In the genomic region with DNA sequence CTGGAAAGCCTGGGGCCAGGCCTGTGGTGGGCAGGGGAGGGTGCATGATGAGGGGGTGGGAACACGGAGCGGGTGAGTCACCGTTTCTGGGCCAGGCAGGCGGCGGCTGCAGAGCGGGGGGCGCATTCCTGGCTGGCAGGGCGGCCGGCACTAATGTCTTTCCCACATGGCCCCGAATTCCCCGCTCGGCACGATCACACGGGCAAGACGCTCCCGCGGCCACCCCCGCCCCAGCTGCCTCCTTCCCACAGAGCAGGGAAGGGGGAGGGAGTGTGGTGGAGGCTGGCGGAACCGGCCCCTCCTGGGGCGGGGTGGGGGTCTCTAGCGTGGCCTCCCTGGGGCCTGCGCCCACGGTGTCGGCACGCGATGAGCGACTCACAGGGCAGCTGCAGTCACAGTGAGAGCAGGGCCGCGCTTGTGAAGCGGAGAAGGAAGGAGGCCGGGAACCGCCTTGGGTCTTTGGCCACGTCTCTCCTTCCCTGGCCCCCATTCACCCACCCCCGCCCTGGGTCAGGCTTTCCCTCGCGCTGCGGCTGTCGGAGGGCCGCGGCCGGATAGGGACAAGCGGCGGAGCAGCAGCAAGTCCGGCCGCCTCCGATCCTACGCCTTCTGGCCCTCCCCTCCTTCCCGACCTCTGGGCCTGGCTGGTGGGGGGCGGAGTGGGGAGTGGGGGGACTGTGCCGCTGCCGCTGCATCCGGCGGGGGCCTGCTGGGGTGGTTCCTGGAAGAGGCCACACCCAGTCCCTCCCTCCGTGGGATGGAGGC, we compare ENCODE assay signal across 1 cellular context.
A peak's percentile ranks its signal among the peaks of the same experiment; 100 is the strongest.
TF ChIP-seq lines count a peak whose summit lies in the region.

No MANE protein-coding gene starts in this region.

TF ChIP-seq in K562, 482 proteins besides CTCF, POLR2A, EP300 and RAD21 (continued from another document and continues in another):
- TF ChIP-seq, protein P1, sequence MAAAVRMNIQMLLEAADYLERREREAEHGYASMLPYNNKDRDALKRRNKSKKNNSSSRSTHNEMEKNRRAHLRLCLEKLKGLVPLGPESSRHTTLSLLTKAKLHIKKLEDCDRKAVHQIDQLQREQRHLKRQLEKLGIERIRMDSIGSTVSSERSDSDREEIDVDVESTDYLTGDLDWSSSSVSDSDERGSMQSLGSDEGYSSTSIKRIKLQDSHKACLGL (CRISPR knock-in tag; IDR thresholded peaks at IDR 0.05; ENCODE audit: borderline replicate concordance, poor library complexity, severe bottlenecking) = no peak
- TF ChIP-seq, protein P2, sequence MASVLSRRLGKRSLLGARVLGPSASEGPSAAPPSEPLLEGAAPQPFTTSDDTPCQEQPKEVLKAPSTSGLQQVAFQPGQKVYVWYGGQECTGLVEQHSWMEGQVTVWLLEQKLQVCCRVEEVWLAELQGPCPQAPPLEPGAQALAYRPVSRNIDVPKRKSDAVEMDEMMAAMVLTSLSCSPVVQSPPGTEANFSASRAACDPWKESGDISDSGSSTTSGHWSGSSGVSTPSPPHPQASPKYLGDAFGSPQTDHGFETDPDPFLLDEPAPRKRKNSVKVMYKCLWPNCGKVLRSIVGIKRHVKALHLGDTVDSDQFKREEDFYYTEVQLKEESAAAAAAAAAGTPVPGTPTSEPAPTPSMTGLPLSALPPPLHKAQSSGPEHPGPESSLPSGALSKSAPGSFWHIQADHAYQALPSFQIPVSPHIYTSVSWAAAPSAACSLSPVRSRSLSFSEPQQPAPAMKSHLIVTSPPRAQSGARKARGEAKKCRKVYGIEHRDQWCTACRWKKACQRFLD (CRISPR knock-in tag; IDR thresholded peaks at IDR 0.05) = peak; percentile 35; the same call in 1 of the 2 replicates
- no peak for TF ChIP-seq ZNF561 (CRISPR knock-in tag; conservative IDR thresholded peaks at IDR 0.05)
- no peak for TF ChIP-seq HDAC3 (IDR thresholded peaks at IDR 0.05; ENCODE audit: borderline replicate concordance, partially characterized antibody)
- TF ChIP-seq ZEB2 (IDR thresholded peaks at IDR 0.05) = 0 out of 2 replicates have a peak, but pooled peaks have one; percentile 9
- TF ChIP-seq, protein P3, sequence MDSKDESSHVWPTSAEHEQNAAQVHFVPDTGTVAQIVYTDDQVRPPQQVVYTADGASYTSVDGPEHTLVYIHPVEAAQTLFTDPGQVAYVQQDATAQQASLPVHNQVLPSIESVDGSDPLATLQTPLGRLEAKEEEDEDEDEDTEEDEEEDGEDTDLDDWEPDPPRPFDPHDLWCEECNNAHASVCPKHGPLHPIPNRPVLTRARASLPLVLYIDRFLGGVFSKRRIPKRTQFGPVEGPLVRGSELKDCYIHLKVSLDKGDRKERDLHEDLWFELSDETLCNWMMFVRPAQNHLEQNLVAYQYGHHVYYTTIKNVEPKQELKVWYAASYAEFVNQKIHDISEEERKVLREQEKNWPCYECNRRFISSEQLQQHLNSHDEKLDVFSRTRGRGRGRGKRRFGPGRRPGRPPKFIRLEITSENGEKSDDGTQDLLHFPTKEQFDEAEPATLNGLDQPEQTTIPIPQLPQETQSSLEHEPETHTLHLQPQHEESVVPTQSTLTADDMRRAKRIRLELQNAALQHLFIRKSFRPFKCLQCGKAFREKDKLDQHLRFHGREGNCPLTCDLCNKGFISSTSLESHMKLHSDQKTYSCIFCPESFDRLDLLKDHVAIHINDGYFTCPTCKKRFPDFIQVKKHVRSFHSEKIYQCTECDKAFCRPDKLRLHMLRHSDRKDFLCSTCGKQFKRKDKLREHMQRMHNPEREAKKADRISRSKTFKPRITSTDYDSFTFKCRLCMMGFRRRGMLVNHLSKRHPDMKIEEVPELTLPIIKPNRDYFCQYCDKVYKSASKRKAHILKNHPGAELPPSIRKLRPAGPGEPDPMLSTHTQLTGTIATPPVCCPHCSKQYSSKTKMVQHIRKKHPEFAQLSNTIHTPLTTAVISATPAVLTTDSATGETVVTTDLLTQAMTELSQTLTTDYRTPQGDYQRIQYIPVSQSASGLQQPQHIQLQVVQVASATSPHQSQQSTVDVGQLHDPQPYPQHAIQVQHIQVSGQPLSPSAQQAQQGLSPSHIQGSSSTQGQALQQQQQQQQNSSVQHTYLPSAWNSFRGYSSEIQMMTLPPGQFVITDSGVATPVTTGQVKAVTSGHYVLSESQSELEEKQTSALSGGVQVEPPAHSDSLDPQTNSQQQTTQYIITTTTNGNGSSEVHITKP (IDR thresholded peaks at IDR 0.05; ENCODE audit: partially characterized antibody) = peak; percentile 52
- TF ChIP-seq, protein P4, sequence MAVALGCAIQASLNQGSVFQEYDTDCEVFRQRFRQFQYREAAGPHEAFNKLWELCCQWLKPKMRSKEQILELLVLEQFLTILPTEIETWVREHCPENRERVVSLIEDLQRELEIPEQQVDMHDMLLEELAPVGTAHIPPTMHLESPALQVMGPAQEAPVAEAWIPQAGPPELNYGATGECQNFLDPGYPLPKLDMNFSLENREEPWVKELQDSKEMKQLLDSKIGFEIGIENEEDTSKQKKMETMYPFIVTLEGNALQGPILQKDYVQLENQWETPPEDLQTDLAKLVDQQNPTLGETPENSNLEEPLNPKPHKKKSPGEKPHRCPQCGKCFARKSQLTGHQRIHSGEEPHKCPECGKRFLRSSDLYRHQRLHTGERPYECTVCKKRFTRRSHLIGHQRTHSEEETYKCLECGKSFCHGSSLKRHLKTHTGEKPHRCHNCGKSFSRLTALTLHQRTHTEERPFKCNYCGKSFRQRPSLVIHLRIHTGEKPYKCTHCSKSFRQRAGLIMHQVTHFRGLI (CRISPR knock-in tag; IDR thresholded peaks at IDR 0.05) = no peak
- TF ChIP-seq, protein P5, sequence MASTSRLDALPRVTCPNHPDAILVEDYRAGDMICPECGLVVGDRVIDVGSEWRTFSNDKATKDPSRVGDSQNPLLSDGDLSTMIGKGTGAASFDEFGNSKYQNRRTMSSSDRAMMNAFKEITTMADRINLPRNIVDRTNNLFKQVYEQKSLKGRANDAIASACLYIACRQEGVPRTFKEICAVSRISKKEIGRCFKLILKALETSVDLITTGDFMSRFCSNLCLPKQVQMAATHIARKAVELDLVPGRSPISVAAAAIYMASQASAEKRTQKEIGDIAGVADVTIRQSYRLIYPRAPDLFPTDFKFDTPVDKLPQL (IDR thresholded peaks at IDR 0.05; ENCODE audit: extremely low read depth, insufficient read length) = no peak
- TF ChIP-seq ZKSCAN1 (IDR thresholded peaks at IDR 0.05; ENCODE audit: low read depth, low read length) = no peak
- TF ChIP-seq, protein P6, sequence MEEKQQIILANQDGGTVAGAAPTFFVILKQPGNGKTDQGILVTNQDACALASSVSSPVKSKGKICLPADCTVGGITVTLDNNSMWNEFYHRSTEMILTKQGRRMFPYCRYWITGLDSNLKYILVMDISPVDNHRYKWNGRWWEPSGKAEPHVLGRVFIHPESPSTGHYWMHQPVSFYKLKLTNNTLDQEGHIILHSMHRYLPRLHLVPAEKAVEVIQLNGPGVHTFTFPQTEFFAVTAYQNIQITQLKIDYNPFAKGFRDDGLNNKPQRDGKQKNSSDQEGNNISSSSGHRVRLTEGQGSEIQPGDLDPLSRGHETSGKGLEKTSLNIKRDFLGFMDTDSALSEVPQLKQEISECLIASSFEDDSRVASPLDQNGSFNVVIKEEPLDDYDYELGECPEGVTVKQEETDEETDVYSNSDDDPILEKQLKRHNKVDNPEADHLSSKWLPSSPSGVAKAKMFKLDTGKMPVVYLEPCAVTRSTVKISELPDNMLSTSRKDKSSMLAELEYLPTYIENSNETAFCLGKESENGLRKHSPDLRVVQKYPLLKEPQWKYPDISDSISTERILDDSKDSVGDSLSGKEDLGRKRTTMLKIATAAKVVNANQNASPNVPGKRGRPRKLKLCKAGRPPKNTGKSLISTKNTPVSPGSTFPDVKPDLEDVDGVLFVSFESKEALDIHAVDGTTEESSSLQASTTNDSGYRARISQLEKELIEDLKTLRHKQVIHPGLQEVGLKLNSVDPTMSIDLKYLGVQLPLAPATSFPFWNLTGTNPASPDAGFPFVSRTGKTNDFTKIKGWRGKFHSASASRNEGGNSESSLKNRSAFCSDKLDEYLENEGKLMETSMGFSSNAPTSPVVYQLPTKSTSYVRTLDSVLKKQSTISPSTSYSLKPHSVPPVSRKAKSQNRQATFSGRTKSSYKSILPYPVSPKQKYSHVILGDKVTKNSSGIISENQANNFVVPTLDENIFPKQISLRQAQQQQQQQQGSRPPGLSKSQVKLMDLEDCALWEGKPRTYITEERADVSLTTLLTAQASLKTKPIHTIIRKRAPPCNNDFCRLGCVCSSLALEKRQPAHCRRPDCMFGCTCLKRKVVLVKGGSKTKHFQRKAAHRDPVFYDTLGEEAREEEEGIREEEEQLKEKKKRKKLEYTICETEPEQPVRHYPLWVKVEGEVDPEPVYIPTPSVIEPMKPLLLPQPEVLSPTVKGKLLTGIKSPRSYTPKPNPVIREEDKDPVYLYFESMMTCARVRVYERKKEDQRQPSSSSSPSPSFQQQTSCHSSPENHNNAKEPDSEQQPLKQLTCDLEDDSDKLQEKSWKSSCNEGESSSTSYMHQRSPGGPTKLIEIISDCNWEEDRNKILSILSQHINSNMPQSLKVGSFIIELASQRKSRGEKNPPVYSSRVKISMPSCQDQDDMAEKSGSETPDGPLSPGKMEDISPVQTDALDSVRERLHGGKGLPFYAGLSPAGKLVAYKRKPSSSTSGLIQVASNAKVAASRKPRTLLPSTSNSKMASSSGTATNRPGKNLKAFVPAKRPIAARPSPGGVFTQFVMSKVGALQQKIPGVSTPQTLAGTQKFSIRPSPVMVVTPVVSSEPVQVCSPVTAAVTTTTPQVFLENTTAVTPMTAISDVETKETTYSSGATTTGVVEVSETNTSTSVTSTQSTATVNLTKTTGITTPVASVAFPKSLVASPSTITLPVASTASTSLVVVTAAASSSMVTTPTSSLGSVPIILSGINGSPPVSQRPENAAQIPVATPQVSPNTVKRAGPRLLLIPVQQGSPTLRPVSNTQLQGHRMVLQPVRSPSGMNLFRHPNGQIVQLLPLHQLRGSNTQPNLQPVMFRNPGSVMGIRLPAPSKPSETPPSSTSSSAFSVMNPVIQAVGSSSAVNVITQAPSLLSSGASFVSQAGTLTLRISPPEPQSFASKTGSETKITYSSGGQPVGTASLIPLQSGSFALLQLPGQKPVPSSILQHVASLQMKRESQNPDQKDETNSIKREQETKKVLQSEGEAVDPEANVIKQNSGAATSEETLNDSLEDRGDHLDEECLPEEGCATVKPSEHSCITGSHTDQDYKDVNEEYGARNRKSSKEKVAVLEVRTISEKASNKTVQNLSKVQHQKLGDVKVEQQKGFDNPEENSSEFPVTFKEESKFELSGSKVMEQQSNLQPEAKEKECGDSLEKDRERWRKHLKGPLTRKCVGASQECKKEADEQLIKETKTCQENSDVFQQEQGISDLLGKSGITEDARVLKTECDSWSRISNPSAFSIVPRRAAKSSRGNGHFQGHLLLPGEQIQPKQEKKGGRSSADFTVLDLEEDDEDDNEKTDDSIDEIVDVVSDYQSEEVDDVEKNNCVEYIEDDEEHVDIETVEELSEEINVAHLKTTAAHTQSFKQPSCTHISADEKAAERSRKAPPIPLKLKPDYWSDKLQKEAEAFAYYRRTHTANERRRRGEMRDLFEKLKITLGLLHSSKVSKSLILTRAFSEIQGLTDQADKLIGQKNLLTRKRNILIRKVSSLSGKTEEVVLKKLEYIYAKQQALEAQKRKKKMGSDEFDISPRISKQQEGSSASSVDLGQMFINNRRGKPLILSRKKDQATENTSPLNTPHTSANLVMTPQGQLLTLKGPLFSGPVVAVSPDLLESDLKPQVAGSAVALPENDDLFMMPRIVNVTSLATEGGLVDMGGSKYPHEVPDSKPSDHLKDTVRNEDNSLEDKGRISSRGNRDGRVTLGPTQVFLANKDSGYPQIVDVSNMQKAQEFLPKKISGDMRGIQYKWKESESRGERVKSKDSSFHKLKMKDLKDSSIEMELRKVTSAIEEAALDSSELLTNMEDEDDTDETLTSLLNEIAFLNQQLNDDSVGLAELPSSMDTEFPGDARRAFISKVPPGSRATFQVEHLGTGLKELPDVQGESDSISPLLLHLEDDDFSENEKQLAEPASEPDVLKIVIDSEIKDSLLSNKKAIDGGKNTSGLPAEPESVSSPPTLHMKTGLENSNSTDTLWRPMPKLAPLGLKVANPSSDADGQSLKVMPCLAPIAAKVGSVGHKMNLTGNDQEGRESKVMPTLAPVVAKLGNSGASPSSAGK (IDR thresholded peaks at IDR 0.05) = peak; percentile 81
- no peak for TF ChIP-seq SMAD3 (CRISPR knock-in tag; conservative IDR thresholded peaks at IDR 0.05)
- no peak for TF ChIP-seq FUS (optimal IDR thresholded peaks at IDR 0.05; ENCODE audit: low read depth, low read length)
- TF ChIP-seq, protein P7, sequence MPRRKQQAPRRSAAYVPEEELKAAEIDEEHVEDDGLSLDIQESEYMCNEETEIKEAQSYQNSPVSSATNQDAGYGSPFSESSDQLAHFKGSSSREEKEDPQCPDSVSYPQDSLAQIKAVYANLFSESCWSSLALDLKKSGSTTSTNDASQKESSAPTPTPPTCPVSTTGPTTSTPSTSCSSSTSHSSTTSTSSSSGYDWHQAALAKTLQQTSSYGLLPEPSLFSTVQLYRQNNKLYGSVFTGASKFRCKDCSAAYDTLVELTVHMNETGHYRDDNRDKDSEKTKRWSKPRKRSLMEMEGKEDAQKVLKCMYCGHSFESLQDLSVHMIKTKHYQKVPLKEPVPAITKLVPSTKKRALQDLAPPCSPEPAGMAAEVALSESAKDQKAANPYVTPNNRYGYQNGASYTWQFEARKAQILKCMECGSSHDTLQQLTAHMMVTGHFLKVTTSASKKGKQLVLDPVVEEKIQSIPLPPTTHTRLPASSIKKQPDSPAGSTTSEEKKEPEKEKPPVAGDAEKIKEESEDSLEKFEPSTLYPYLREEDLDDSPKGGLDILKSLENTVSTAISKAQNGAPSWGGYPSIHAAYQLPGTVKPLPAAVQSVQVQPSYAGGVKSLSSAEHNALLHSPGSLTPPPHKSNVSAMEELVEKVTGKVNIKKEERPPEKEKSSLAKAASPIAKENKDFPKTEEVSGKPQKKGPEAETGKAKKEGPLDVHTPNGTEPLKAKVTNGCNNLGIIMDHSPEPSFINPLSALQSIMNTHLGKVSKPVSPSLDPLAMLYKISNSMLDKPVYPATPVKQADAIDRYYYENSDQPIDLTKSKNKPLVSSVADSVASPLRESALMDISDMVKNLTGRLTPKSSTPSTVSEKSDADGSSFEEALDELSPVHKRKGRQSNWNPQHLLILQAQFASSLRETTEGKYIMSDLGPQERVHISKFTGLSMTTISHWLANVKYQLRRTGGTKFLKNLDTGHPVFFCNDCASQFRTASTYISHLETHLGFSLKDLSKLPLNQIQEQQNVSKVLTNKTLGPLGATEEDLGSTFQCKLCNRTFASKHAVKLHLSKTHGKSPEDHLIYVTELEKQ (CRISPR knock-in tag; IDR thresholded peaks at IDR 0.05) = no peak
- peak; percentile 63 for TF ChIP-seq ARID1B (IDR thresholded peaks at IDR 0.05)
- 0 out of 2 replicates have a peak, but pooled peaks have one; percentile 11 for TF ChIP-seq CREB1 (IDR thresholded peaks at IDR 0.05)
- no peak for TF ChIP-seq CREB1 (CRISPR knock-in tag; IDR thresholded peaks at IDR 0.05)
- no peak for TF ChIP-seq CHD2 (IDR thresholded peaks at IDR 0.05; ENCODE audit: low read depth, low read length)
- no peak for TF ChIP-seq RBM17 (IDR thresholded peaks at IDR 0.05; ENCODE audit: borderline replicate concordance, low read depth, low read length)
- TF ChIP-seq ZNF175 (CRISPR knock-in tag; IDR thresholded peaks at IDR 0.05; ENCODE audit: low read depth) = no peak
- TF ChIP-seq, protein P8, sequence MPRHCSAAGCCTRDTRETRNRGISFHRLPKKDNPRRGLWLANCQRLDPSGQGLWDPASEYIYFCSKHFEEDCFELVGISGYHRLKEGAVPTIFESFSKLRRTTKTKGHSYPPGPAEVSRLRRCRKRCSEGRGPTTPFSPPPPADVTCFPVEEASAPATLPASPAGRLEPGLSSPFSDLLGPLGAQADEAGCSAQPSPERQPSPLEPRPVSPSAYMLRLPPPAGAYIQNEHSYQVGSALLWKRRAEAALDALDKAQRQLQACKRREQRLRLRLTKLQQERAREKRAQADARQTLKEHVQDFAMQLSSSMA (CRISPR knock-in tag; IDR thresholded peaks at IDR 0.05) = no peak
